ENCODE assay signal across 11 cellular contexts in the genomic region with DNA sequence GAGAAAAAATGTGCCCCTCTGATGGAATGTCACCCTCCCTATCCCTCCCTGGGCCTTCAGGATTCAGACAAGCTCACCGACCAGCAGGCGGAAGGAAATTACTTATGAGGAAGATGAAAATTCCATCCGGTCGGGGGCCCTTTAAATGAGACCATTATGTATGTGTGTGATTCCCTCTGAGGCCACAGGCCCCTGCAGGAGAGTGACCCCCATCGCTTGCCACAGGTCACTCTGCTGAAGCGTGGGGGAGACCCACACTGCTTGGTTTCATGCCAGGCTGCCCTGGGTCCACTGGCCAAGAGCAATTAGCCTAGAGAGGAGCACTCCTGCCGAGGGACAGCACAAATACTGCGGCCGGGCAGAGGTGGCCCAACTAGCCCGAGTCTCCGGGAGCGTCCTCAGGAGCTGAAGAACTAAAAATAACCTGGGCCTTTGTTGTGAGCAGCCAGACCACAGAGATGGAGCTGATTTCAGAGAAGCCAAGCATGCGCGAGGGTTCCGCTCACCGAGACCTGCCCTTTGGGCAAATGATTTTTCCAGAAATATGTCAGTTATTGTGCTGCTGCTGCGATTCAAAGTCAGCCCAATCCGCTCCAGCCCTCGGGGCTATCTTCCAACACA.
A peak's percentile ranks its signal among the peaks of the same experiment; 100 is the strongest.
DNase-seq lines count a peak whose midpoint lies in the region; ATAC-seq and TF ChIP-seq lines count a peak whose summit lies in the region.
"Had no signal": no experiment of that assay in that cellular context is flagged by ENCODE, and none has a peak within 500 bp of the region (broad histone marks: within the 10 kb centered on the region; RNA-seq: fewer than 3 reads in every experiment).

No MANE protein-coding gene starts in this region.

- H3K9me3 ChIP-seq in AG04450 (ENCODE audit: control insufficient read depth, insufficient read depth, low read length) (no peaks in the 10 kb centered on the region), neural progenitor cell (ENCODE audit: low read depth) (no peaks in the 10 kb centered on the region)
- H3K9me3 ChIP-seq: pancreas had no signal

- H3K27me3 Mint-ChIP-seq in neural progenitor cell (ENCODE audit: insufficient read depth, low read depth), result peaks cover 21% of the 10 kb centered on the region
- H3K27me3 Mint-ChIP-seq: activated T-cell treated with anti-CD3 and anti-CD28 coated beads, Interleukin-2, amount 50 U/mL, for 24 hours had no signal

- H3K9me3 Mint-ChIP-seq in neural progenitor cell, result peaks cover under 1% of the 10 kb centered on the region
- H3K9me3 Mint-ChIP-seq: activated T-cell treated with anti-CD3 and anti-CD28 coated beads, Interleukin-2, amount 50 U/mL, for 24 hours had no signal

- H3K79me2 ChIP-seq in neural progenitor cell (ENCODE audit: low read depth), result no peaks in the 10 kb centered on the region

- H3K4me1 Mint-ChIP-seq in neural progenitor cell, result peaks cover 79% of the 10 kb centered on the region

- TF ChIP-seq CTCF in AG04450 (IDR thresholded peaks at IDR 0.05; ENCODE audit: low read depth, low read length), result no peak
- TF ChIP-seq CTCF in neural progenitor cell (IDR thresholded peaks at IDR 0.05), result no peak

- H3K27ac Mint-ChIP-seq in neural progenitor cell, result peak overlapping the region; percentile 78
- H3K27ac Mint-ChIP-seq: activated T-cell treated with anti-CD3 and anti-CD28 coated beads, Interleukin-2, amount 50 U/mL, for 24 hours had no signal

- H3K9ac ChIP-seq in neural progenitor cell, result no peak overlapping the region

- no peaks in the 10 kb centered on the region for H3K27me3 ChIP-seq in AG04450 (ENCODE audit: control insufficient read depth, insufficient read depth, low read length)
- no peaks in the 10 kb centered on the region for H3K27me3 ChIP-seq in neural progenitor cell
- H3K27me3 ChIP-seq: pancreas had no signal

- DNase-seq in AG04450 (ENCODE audit: low read depth, low spot score) (no peak), amniotic stem cell (lab: John Stamatoyannopoulos, UW) (peak; percentile 52), Right ventricle myocardium inferior (ENCODE audit: missing footprints) (no peak), neural progenitor cell (ENCODE audit: low spot score) (peak; percentile 48), HT-29 (ENCODE audit: low spot score) (no peak), NCI-H345 (lab: John Stamatoyannopoulos, UW) (no peak), NCI-H1092 treated with DMSO at 0.1 percent for 48 hours (lab: John Stamatoyannopoulos, UW) (no peak)
- DNase-seq: activated T-cell treated with anti-CD3 and anti-CD28 coated beads, Interleukin-2, amount 50 U/mL, for 24 hours; NCI-H1048 had no signal

- peaks cover 18% of the 10 kb centered on the region for H3K4me1 ChIP-seq in neural progenitor cell

- CTCF ChIA-PET in AG04450 (lab: Charles Lee), result no interaction called here

- peak overlapping the region; percentile 89 for H2AFZ ChIP-seq in neural progenitor cell (replicated peaks)

- no peaks in the 10 kb centered on the region for H3F3A ChIP-seq in neural progenitor cell (ENCODE audit: low read depth)

- H3K27ac ChIP-seq in AG04450 (ENCODE audit: low read depth, low read length) (peak overlapping the region; percentile 57), neural progenitor cell (no peak overlapping the region)
- H3K27ac ChIP-seq: pancreas had no signal

- H3K36me3 Mint-ChIP-seq in neural progenitor cell, result no peaks in the 10 kb centered on the region

- H4K20me1 ChIP-seq in neural progenitor cell (ENCODE audit: low read depth), result no peaks in the 10 kb centered on the region

- no peaks in the 10 kb centered on the region for H3K36me3 ChIP-seq in neural progenitor cell
- H3K36me3 ChIP-seq: pancreas had no signal

- ATAC-seq in Right ventricle myocardium inferior (peak; percentile 47), GM21528 (IDR thresholded peaks at IDR 0.05; ENCODE audit: low FRiP score, unreplicated experiment) (no peak)

- H3K4me3 ChIP-seq in AG04450 (ENCODE audit: low read depth, low read length), result no peak overlapping the region
- H3K4me3 ChIP-seq in neural progenitor cell, result no peak overlapping the region
- H3K4me3 ChIP-seq: pancreas had no signal

- H3K4me3 Mint-ChIP-seq in neural progenitor cell, result peak overlapping the region; percentile 54
- H3K4me3 Mint-ChIP-seq: activated T-cell treated with anti-CD3 and anti-CD28 coated beads, Interleukin-2, amount 50 U/mL, for 24 hours had no signal

- POLR2A ChIA-PET in AG04450 (lab: Yijun Ruan, JAX), result interaction anchor here (0.6 to 1.0 kb wide), 2 partner anchors 16 to 100 kb away, joined by 3 to 4 read pairs; no protein-coding TSS in a partner anchor

- intact Hi-C loops in Right ventricle myocardium inferior (cut with DNase I), result loop anchor here (5.0 kb wide), 2 partner anchors 55 to 275 kb away; a partner anchor contains a TSS

- H3K4me2 ChIP-seq in neural progenitor cell, result no peak overlapping the region

Comparison
In these comparisons a context has a peak if more than half of its experiments do, and no peak if none do; other contexts are left out.
1. DNase-seq: peak in amniotic stem cell (single experiment) and neural progenitor cell (single experiment); none in AG04450 (single experiment), Right ventricle myocardium inferior (single experiment), HT-29 (single experiment), NCI-H345 (single experiment) and NCI-H1092 treated with DMSO at 0.1 percent for 48 hours (single experiment).